Comparison of ENCODE assay signal across 8 cellular contexts in the genomic region with DNA sequence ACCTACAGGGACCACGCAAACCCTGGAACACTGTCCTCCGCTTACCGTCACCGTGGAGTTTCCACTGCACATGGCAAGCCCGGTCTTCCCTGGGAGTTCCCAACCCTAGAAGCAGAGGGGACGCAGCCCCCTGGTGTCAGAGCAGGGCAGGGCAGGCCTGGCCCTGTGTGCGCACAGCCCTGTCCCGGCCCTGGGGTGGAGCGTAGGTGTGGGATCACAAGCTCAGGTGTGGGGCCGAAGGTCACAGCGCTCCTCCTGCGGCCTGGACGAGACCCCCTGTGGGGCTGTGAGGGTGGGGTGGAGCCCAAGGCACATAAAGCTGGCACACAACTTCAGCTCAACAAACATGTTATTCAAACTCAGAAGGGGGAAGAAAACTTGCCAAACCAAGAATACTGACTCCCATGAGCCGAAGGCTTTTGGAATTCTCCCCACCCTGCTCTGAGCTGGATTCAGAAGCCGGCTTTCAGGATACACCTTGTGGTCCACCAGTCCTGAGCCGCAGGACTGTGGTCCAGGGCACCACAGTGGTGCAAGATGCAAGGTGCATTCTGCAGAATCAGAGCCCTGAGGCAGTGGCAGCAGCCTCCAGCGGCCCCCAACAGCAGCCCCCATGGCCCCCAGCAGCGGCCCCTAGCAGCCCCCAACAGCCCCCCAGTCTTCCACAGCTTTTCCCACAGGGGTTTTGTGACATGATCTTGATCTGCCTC. TPM values are rescaled to one million over a fixed set of nuclear protein-coding genes. Genes with fewer than 3 reads are reported as not detected.
DNase-seq lines count a peak whose midpoint lies in the region; ATAC-seq and TF ChIP-seq lines count a peak whose summit lies in the region.

No MANE protein-coding gene starts in this region.

- H3K9me3 ChIP-seq in cardiac muscle cell (ENCODE audit: low read depth) = no peaks in the 10 kb centered on the region

- intact Hi-C loops in activated CD4-positive, alpha-beta T cell treated with anti-CD3 and anti-CD28 coated beads for 36 hours (cut with DNase I, micrococcal nuclease) = loop anchor here in 1 of 2 experiments (1.0 kb wide), 1 partner anchor 114 kb away; no protein-coding TSS in a partner anchor

- H3K27ac ChIP-seq in cardiac muscle cell = no peak overlapping the region

- no peak overlapping the region for H3K4me3 Mint-ChIP-seq in activated CD4-positive, alpha-beta T cell treated with anti-CD3 and anti-CD28 coated beads for 36 hours
- H3K4me3 Mint-ChIP-seq in activated T-helper 17 cell treated with anti-CD3 and anti-CD28 coated beads, Interleukin-2, amount 50 U/mL, for 72 hours = no peak overlapping the region

- no peaks in the 10 kb centered on the region for H3K9me3 Mint-ChIP-seq in activated CD4-positive, alpha-beta T cell treated with anti-CD3 and anti-CD28 coated beads for 36 hours (ENCODE audit: low read depth)
- no peaks in the 10 kb centered on the region for H3K9me3 Mint-ChIP-seq in activated T-helper 17 cell treated with anti-CD3 and anti-CD28 coated beads, Interleukin-2, amount 50 U/mL, for 72 hours

- peak; percentile 90 for ATAC-seq in activated CD4-positive, alpha-beta T cell treated with anti-CD3 and anti-CD28 coated beads for 36 hours
- peak; percentile 77 for ATAC-seq in HG02678 (IDR thresholded peaks at IDR 0.05; ENCODE audit: unreplicated experiment)
- peak; percentile 81 for ATAC-seq in activated T-helper 17 cell treated with anti-CD3 and anti-CD28 coated beads, Interleukin-2, amount 50 U/mL, for 72 hours (replicated peaks)

- H3K4me3 ChIP-seq in cardiac muscle cell = no peak overlapping the region

- peaks cover 4% of the 10 kb centered on the region for H3K27me3 Mint-ChIP-seq in activated CD4-positive, alpha-beta T cell treated with anti-CD3 and anti-CD28 coated beads for 36 hours
- peaks cover 21% of the 10 kb centered on the region for H3K27me3 Mint-ChIP-seq in activated T-helper 17 cell treated with anti-CD3 and anti-CD28 coated beads, Interleukin-2, amount 50 U/mL, for 72 hours

- no peaks in the 10 kb centered on the region for H3K36me3 ChIP-seq in cardiac muscle cell

- CTCF ChIA-PET in activated CD4-positive, alpha-beta T cell treated with anti-CD3 and anti-CD28 coated beads for 36 hours (lab: Charles Lee) = interaction anchor here (0.6 to 2.7 kb wide), 11 partner anchors 8 to 144 kb away, joined by 3 to 10 read pairs (median 3); no protein-coding TSS in a partner anchor

- H3K4me1 Mint-ChIP-seq in activated CD4-positive, alpha-beta T cell treated with anti-CD3 and anti-CD28 coated beads for 36 hours = no peaks in the 10 kb centered on the region
- H3K4me1 Mint-ChIP-seq in activated T-helper 17 cell treated with anti-CD3 and anti-CD28 coated beads, Interleukin-2, amount 50 U/mL, for 72 hours = peaks cover 14% of the 10 kb centered on the region

- peaks cover 5% of the 10 kb centered on the region for H3K4me1 ChIP-seq in cardiac muscle cell (ENCODE audit: low read depth)

- peak; percentile 73 for DNase-seq in activated CD4-positive, alpha-beta T cell treated with anti-CD3 and anti-CD28 coated beads for 36 hours
- DNase-seq in activated CD4-positive, alpha-beta T cell treated with anti-CD3 and anti-CD28 coated beads for 1 hour = no peak
- DNase-seq in NCI-H69 (lab: John Stamatoyannopoulos, UW) (peak; percentile 65), cardiac muscle cell (ENCODE audit: low read depth in 1 of 2, low spot score in 1 of 2) (peak; percentile 52 to 74), nucleus accumbens (lab: John Stamatoyannopoulos, UW) (no peak)
- DNase-seq in stimulated activated CD4-positive, alpha-beta T cell treated with anti-CD3 and anti-CD28 coated beads, Interleukin-12 subunit alpha, Interleukin-12 subunit beta, amount 100 ng/mL, for 48 hours (ENCODE audit: low read depth in 2 of 3, low spot score in 1 of 3) = peak in 2 of 3 donors; percentile 21 to 41

- H3K36me3 Mint-ChIP-seq in activated CD4-positive, alpha-beta T cell treated with anti-CD3 and anti-CD28 coated beads for 36 hours (ENCODE audit: low read depth) = peaks cover 10% of the 10 kb centered on the region
- peaks cover 54% of the 10 kb centered on the region for H3K36me3 Mint-ChIP-seq in activated T-helper 17 cell treated with anti-CD3 and anti-CD28 coated beads, Interleukin-2, amount 50 U/mL, for 72 hours (ENCODE audit: low read depth)

- H3K27ac Mint-ChIP-seq in activated CD4-positive, alpha-beta T cell treated with anti-CD3 and anti-CD28 coated beads for 36 hours = no peak overlapping the region
- no peak overlapping the region for H3K27ac Mint-ChIP-seq in activated T-helper 17 cell treated with anti-CD3 and anti-CD28 coated beads, Interleukin-2, amount 50 U/mL, for 72 hours

- POLR2A ChIA-PET in activated CD4-positive, alpha-beta T cell treated with anti-CD3 and anti-CD28 coated beads for 36 hours (lab: Charles Lee) = no interaction called here

- H3K27me3 ChIP-seq in cardiac muscle cell = no peaks in the 10 kb centered on the region

- TF ChIP-seq CTCF in cardiac muscle cell (IDR thresholded peaks at IDR 0.05; ENCODE audit: low read depth, low read length) = peak; percentile 76

RNA-seq across cellular contexts. Expression of a gene that starts 11.8 kb away (rescaled TPM):
- total RNA-seq in activated CD4-positive, alpha-beta T cell treated with anti-CD3 and anti-CD28 coated beads for 36 hours = 10 to 100 TPM; 49.7 to 62.7 TPM
- 10 to 100 TPM; 78.3 to 93.6 TPM for total RNA-seq in activated T-helper 17 cell treated with anti-CD3 and anti-CD28 coated beads, Interleukin-2, amount 50 U/mL, for 72 hours
- total RNA-seq in cardiac muscle cell = 30.5 and 56.4 TPM in 2 replicates
- polyA plus RNA-seq in cardiac muscle cell = 34.8 and 36.3 TPM in 2 replicates

Comparison
In these comparisons a context has a peak if more than half of its experiments do, and no peak if none do; other contexts are left out.
1. DNase-seq: peak in activated CD4-positive, alpha-beta T cell treated with anti-CD3 and anti-CD28 coated beads for 36 hours (single experiment), NCI-H69 (single experiment), cardiac muscle cell (2 of 2) and stimulated activated CD4-positive, alpha-beta T cell treated with anti-CD3 and anti-CD28 coated beads, Interleukin-12 subunit alpha, Interleukin-12 subunit beta, amount 100 ng/mL, for 48 hours (2 of 3); none in activated CD4-positive, alpha-beta T cell treated with anti-CD3 and anti-CD28 coated beads for 1 hour (single experiment) and nucleus accumbens (0 of 56).
2. Peak in every context shown above with its lines, with median percentiles within 50 percentile points of each other: ATAC-seq.